1 cellular context compared by ENCODE assay signal in genomic region chr9:33852216-33852826, GRCh38.
TF ChIP-seq lines count a peak whose summit lies in the region.

No MANE protein-coding gene starts in this region.

TF ChIP-seq in H1, 55 proteins besides CTCF, POLR2A, EP300 and RAD21 (continued from another document):
- no peak for TF ChIP-seq POU5F1 (IDR thresholded peaks at IDR 0.05; ENCODE audit: low read depth, low read length)
- no peak for TF ChIP-seq CHD7 (IDR thresholded peaks at IDR 0.05; ENCODE audit: insufficient replicate concordance, low read length)
- TF ChIP-seq SIX5 (IDR thresholded peaks at IDR 0.05; ENCODE audit: low read depth, low read length), result no peak
- TF ChIP-seq YY1 (IDR thresholded peaks at IDR 0.05; ENCODE audit: low read depth, low read length), result no peak
- no peak for TF ChIP-seq HDAC2 (IDR thresholded peaks at IDR 0.05; ENCODE audit: borderline replicate concordance in 1 of 2, low read depth in 2 of 2, low read length in 2 of 2)
- TF ChIP-seq TAF7 (optimal IDR thresholded peaks at IDR 0.05; ENCODE audit: borderline replicate concordance, low read depth, low read length), result no peak
- TF ChIP-seq RXRA (IDR thresholded peaks at IDR 0.05; ENCODE audit: insufficient read depth, low read depth, low read length), result no peak
- no peak for TF ChIP-seq NANOG (IDR thresholded peaks at IDR 0.05; ENCODE audit: insufficient read depth, low read depth, low read length, poor library complexity, severe bottlenecking)
